In genomic region chr18:75226301-75226955, GRCh38 we compare ENCODE assay signal across 9 cellular contexts. TPM values are rescaled to one million over a fixed set of nuclear protein-coding genes. Genes with fewer than 3 reads are reported as not detected.
DNase-seq lines count a peak whose midpoint lies in the region; ATAC-seq and TF ChIP-seq lines count a peak whose summit lies in the region.
"Had no signal": no experiment of that assay in that cellular context is flagged by ENCODE, and none has a peak within 500 bp of the region (broad histone marks: within the 10 kb centered on the region; RNA-seq: fewer than 3 reads in every experiment).

No MANE protein-coding gene starts in this region.

- H3K27me3 Mint-ChIP-seq in stimulated activated naive CD8-positive, alpha-beta T cell treated with anti-CD3 and anti-CD28 coated beads, Interleukin-15, Interleukin-2, amounts not matched to agents 100 ng/mL and 50 ng/mL, for 24 hours: no peaks in the 10 kb centered on the region

- H3K36me3 Mint-ChIP-seq in stimulated activated naive CD8-positive, alpha-beta T cell treated with anti-CD3 and anti-CD28 coated beads, Interleukin-15, Interleukin-2, amounts not matched to agents 100 ng/mL and 50 ng/mL, for 24 hours (ENCODE audit: low read depth): peaks cover 16% of the 10 kb centered on the region

- no peak for TF ChIP-seq RAD21 in liver (IDR thresholded peaks at IDR 0.05)

- H3K27ac ChIP-seq in liver (ENCODE audit: low read depth in 1 of 2, low read length in 2 of 2): peak overlapping the region; percentile 38 to 83

- H3K9me3 Mint-ChIP-seq in stimulated activated naive CD8-positive, alpha-beta T cell treated with anti-CD3 and anti-CD28 coated beads, Interleukin-15, Interleukin-2, amounts not matched to agents 100 ng/mL and 50 ng/mL, for 24 hours: no peaks in the 10 kb centered on the region

- no peaks in the 10 kb centered on the region for H3K9me3 ChIP-seq in liver (ENCODE audit: control insufficient read depth in 4 of 4, low read length in 3 of 4)

- WGBS in liver: 19% methylated on average over 11 of the region's 11 CpGs

- no peaks in the 10 kb centered on the region for H3K27me3 ChIP-seq in liver (ENCODE audit: control insufficient read depth in 4 of 4, insufficient read depth in 4 of 4, low read length in 3 of 4)

- ATAC-seq in HG02610 (IDR thresholded peaks at IDR 0.05; ENCODE audit: unreplicated experiment) (peak; percentile 50), HG03432 (IDR thresholded peaks at IDR 0.05; ENCODE audit: unreplicated experiment) (no peak), GM21381 (IDR thresholded peaks at IDR 0.05; ENCODE audit: unreplicated experiment) (no peak)

- H3K4me1 Mint-ChIP-seq in stimulated activated naive CD8-positive, alpha-beta T cell treated with anti-CD3 and anti-CD28 coated beads, Interleukin-15, Interleukin-2, amounts not matched to agents 100 ng/mL and 50 ng/mL, for 24 hours (ENCODE audit: low read depth): peaks cover 69% of the 10 kb centered on the region

- H3K27ac Mint-ChIP-seq in stimulated activated naive CD8-positive, alpha-beta T cell treated with anti-CD3 and anti-CD28 coated beads, Interleukin-15, Interleukin-2, amounts not matched to agents 100 ng/mL and 50 ng/mL, for 24 hours: no peak overlapping the region

- H3K4me3 Mint-ChIP-seq in stimulated activated naive CD8-positive, alpha-beta T cell treated with anti-CD3 and anti-CD28 coated beads, Interleukin-15, Interleukin-2, amounts not matched to agents 100 ng/mL and 50 ng/mL, for 24 hours: peak overlapping the region; percentile 59

- peak overlapping the region; percentile 17 to 48 for H3K9ac ChIP-seq in liver (ENCODE audit: low read depth in 1 of 2, low read length in 2 of 2)

- no peaks in the 10 kb centered on the region for H3K36me3 ChIP-seq in liver (ENCODE audit: control insufficient read depth in 4 of 4, insufficient read depth in 3 of 4, low read depth in 1 of 4, low read length in 3 of 4)

- TF ChIP-seq CTCF in choroid plexus epithelial cell (conservative IDR thresholded peaks at IDR 0.05; ENCODE audit: low read depth, low read length): no peak
- no peak for TF ChIP-seq CTCF in liver (IDR thresholded peaks at IDR 0.05; ENCODE audit: low read depth, low read length, missing input control)

- peaks cover 14 to 40% (median 38%) of the 10 kb centered on the region in 4 donors for H3K4me1 ChIP-seq in liver (ENCODE audit: control insufficient read depth in 4 of 4, insufficient read depth in 4 of 4, low read length in 3 of 4)

- H3K4me3 ChIP-seq in choroid plexus epithelial cell (ENCODE audit: low read depth, low read length): peak overlapping the region; percentile 40
- peak overlapping the region in 2 of 3 donors; percentile 28 to 31 for H3K4me3 ChIP-seq in liver (ENCODE audit: low read depth in 1 of 3, low read length in 3 of 3)

- peak; percentile 42 for DNase-seq in choroid plexus epithelial cell (ENCODE audit: low read depth)
- no peak for DNase-seq in NCI-H446 (lab: John Stamatoyannopoulos, UW)
- no peak for DNase-seq in activated CD4-positive, alpha-beta T cell treated with anti-CD3 and anti-CD28 coated beads, Interleukin-2, amount 50 U/mL, for 48 hours
- DNase-seq: foreskin melanocyte had no signal

TF ChIP-seq in liver, 16 proteins besides CTCF, POLR2A, EP300 and RAD21:
- TF ChIP-seq HNF4A (conservative IDR thresholded peaks at IDR 0.05) (peak in 1 of 2 donors; percentile 22), GABPA (IDR thresholded peaks at IDR 0.05 in 1 of 2, conservative IDR thresholded peaks at IDR 0.05 in 1 of 2) (peak in 1 of 2 donors; percentile 20), EGR1 (IDR thresholded peaks at IDR 0.05; ENCODE audit: low read depth in 2 of 2) (no peak), RXRA (IDR thresholded peaks at IDR 0.05) (peak in 1 of 2 donors; percentile 23), REST (IDR thresholded peaks at IDR 0.05) (peak; percentile 42), YY1 (IDR thresholded peaks at IDR 0.05) (peak; percentile 56), JUND (IDR thresholded peaks at IDR 0.05) (no peak), ZBTB33 (IDR thresholded peaks at IDR 0.05) (peak; percentile 10)

RNA-seq across cellular contexts. Expression of gene TSHZ1, which starts 15.8 kb away (rescaled TPM):
- total RNA-seq in liver: 1 to 10 TPM; 4.2 to 6.6 TPM
- polyA plus RNA-seq in liver: 1 to 10 TPM; 5.6 TPM

RNA-seq across cellular contexts. Expression of gene PTGR3, which starts 17.5 kb away (rescaled TPM):
- total RNA-seq in liver: 10 to 100 TPM in 1 of 2 donors, 1 to 10 TPM in 1; 6.8 to 14.2 TPM
- polyA plus RNA-seq in liver: 10 to 100 TPM in 1 of 2 donors, 1 to 10 TPM in 1; 8.5 to 18.7 TPM
